17 cellular contexts compared by ENCODE assay signal in the genomic region with DNA sequence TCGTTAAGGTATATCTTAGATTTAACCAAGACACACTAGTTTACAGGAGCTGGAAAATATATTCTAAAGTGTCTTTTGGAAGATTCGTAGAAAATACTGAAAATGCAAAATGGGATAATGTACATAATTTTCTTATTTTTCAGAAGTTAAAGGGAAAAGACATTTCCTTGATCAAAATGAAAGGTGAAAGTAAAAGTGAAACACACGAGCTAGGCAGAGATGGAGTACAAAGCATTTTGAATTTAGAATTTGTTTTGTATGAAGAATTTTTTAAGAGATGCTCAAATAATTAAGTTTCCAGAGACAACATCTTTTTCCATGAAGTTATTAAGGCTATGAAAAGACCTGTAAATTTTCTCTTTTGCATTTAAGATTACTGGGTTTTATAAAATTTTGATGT.
DNase-seq lines count a peak whose midpoint lies in the region; ATAC-seq and TF ChIP-seq lines count a peak whose summit lies in the region.
"Had no signal": no experiment of that assay in that cellular context is flagged by ENCODE, and none has a peak within 500 bp of the region (broad histone marks: within the 10 kb centered on the region; RNA-seq: fewer than 3 reads in every experiment).

No MANE protein-coding gene starts in this region.

- TF ChIP-seq CTCF in IMR-90 (conservative IDR thresholded peaks at IDR 0.05; ENCODE audit: low read depth, low read length) (no peak), OCI-LY3 (IDR thresholded peaks at IDR 0.05; ENCODE audit: low read depth, low read length) (no peak), progenitor cell of endocrine pancreas (IDR thresholded peaks at IDR 0.05; ENCODE audit: unreplicated experiment) (no peak)

- H3K4me2 ChIP-seq in BLaER1 (peak overlapping the region; percentile 41), IMR-90 (ENCODE audit: low read depth, low read length) (peak overlapping the region; percentile 28), OCI-LY3 (ENCODE audit: low read length) (peak overlapping the region; percentile 66)

- peaks cover 3% of the 10 kb centered on the region for H3K4me1 ChIP-seq in BLaER1
- no peaks in the 10 kb centered on the region for H3K4me1 ChIP-seq in IMR-90 (ENCODE audit: control insufficient read depth, insufficient read depth, low read length)
- peaks cover 2% of the 10 kb centered on the region; the same call in 1 of the 2 replicates for H3K4me1 ChIP-seq in OCI-LY3 (ENCODE audit: low read length)

- CTCF ChIA-PET in IMR-90 (lab: Yijun Ruan, JAX): interaction anchor here (1.0 kb wide), 1 partner anchor 9 kb away, joined by 3 read pairs; no protein-coding TSS in a partner anchor
- CTCF ChIA-PET in T-cell (lab: Charles Lee): no interaction called here

- H2BK120ac ChIP-seq in IMR-90 (ENCODE audit: low read depth, low read length): no peak overlapping the region

- no peak overlapping the region for H2AK9ac ChIP-seq in IMR-90 (replicated peaks; ENCODE audit: low read depth, low read length, poor library complexity)

- TF ChIP-seq RAD21 in IMR-90 (IDR thresholded peaks at IDR 0.05; ENCODE audit: low read length): no peak

- H4K5ac ChIP-seq in IMR-90 (ENCODE audit: low read depth, low read length): no peak overlapping the region

- H3K27me3 Mint-ChIP-seq in progenitor cell of endocrine pancreas (no peaks in the 10 kb centered on the region), T-cell (no peaks in the 10 kb centered on the region)

- H3K9me3 Mint-ChIP-seq in progenitor cell of endocrine pancreas (ENCODE audit: low read depth) (peaks cover 4% of the 10 kb centered on the region), T-cell (peaks cover 2 to 7% (median 4%) of the 10 kb centered on the region in 3 donors)

- H3K27ac ChIP-seq in BLaER1 (no peak overlapping the region), IMR-90 (ENCODE audit: insufficient read depth, low read length) (no peak overlapping the region), OCI-LY3 (ENCODE audit: low read length) (no peak overlapping the region)
- H3K27ac ChIP-seq: 22Rv1 had no signal

- no peak overlapping the region for H3K56ac ChIP-seq in IMR-90 (ENCODE audit: extremely low read depth, insufficient read depth, low read length)

- dilution Hi-C loops in IMR-90 (cut with HindIII; ENCODE audit: low sequenced_read_pairs, unreplicated experiment): no loop called here

- no peak overlapping the region for H4K8ac ChIP-seq in IMR-90 (ENCODE audit: low read depth in 2 of 2, low read length in 2 of 2)

- ATAC-seq in IMR-90 (ENCODE audit: low read depth): no peak
- no peak for ATAC-seq in HG03280 (IDR thresholded peaks at IDR 0.05; ENCODE audit: unreplicated experiment)
- ATAC-seq in T-cell (replicated peaks in 1 of 4): no peak
- ATAC-seq: Panc1 had no signal

- H3K36me3 ChIP-seq in BLaER1: no peaks in the 10 kb centered on the region
- no peaks in the 10 kb centered on the region for H3K36me3 ChIP-seq in IMR-90 (ENCODE audit: control insufficient read depth, insufficient read depth, low read length)
- no peaks in the 10 kb centered on the region for H3K36me3 ChIP-seq in OCI-LY3 (replicated peaks; ENCODE audit: low read depth, low read length)

- no peaks in the 10 kb centered on the region for H4K20me1 ChIP-seq in BLaER1
- H4K20me1 ChIP-seq in IMR-90 (ENCODE audit: insufficient read depth, low read length): no peaks in the 10 kb centered on the region
- no peaks in the 10 kb centered on the region for H4K20me1 ChIP-seq in OCI-LY3 (ENCODE audit: insufficient read depth, low read length)

- peaks cover 9% of the 10 kb centered on the region for H3K9me3 ChIP-seq in BLaER1
- H3K9me3 ChIP-seq in IMR-90 (ENCODE audit: control insufficient read depth, insufficient read depth, low read length): no peaks in the 10 kb centered on the region
- H3K9me3 ChIP-seq in OCI-LY3 (ENCODE audit: insufficient read depth, low read length): no peaks in the 10 kb centered on the region

- POLR2A ChIA-PET in IMR-90 (lab: Charles Lee; ENCODE audit: unreplicated experiment): no interaction called here
- POLR2A ChIA-PET in T-cell (lab: Charles Lee): no interaction called here

- no peak overlapping the region for H3K14ac ChIP-seq in IMR-90 (replicated peaks; ENCODE audit: low read depth, low read length)

- DNase-seq in DMS53 (lab: John Stamatoyannopoulos, UW) (peak; percentile 29), DMS53 treated with DMSO at 0.1 percent for 48 hours (lab: John Stamatoyannopoulos, UW; ENCODE audit: unreplicated experiment) (no peak), IMR-90 (no peak), progenitor cell of endocrine pancreas (ENCODE audit: low spot score, unreplicated experiment) (no peak), T-cell (no peak)
- DNase-seq: AML-193, NCI-H1417, NCI-H187, NCI-H446, NCI-H526, SIG-M5, T-helper 1 cell had no signal

- no peak overlapping the region for H2AFZ ChIP-seq in IMR-90 (replicated peaks; ENCODE audit: low read length, poor library complexity)
- peak overlapping the region; percentile 90 for H2AFZ ChIP-seq in OCI-LY3 (ENCODE audit: low read depth, low read length)

- WGBS in IMR-90 (ENCODE audit: extremely low coverage in 2 of 2, insufficient read length in 1 of 2), 2 experiments: no CpG with 5 or more reads among the region's 3 CpGs

- H3K79me2 ChIP-seq in OCI-LY3 (ENCODE audit: low read length): no peaks in the 10 kb centered on the region

- no peak overlapping the region for H3K4ac ChIP-seq in IMR-90 (ENCODE audit: low read depth, low read length)

- no peak overlapping the region for H2BK15ac ChIP-seq in IMR-90 (ENCODE audit: low read depth, low read length)

- no peak overlapping the region for H3K4me3 Mint-ChIP-seq in progenitor cell of endocrine pancreas (ENCODE audit: low read depth)
- no peak overlapping the region for H3K4me3 Mint-ChIP-seq in T-cell

- no peak overlapping the region for H2BK5ac ChIP-seq in IMR-90 (ENCODE audit: low read depth, low read length, poor library complexity, severe bottlenecking)

- no TSS peak for BruUV-seq in IMR-90 (replicated peaks; lab: Mats Ljungman, UMichigan)

- H3K4me1 Mint-ChIP-seq in progenitor cell of endocrine pancreas (ENCODE audit: low read depth) (no peaks in the 10 kb centered on the region), T-cell (no peaks in the 10 kb centered on the region)

- in situ Hi-C loops in IMR-90 (cut with MboI; ENCODE audit: low sequenced_read_pairs): no loop called here

- no peak overlapping the region for H2BK20ac ChIP-seq in IMR-90 (ENCODE audit: low read depth, low read length)

- no peaks in the 10 kb centered on the region for H3K27me3 ChIP-seq in BLaER1
- no peaks in the 10 kb centered on the region for H3K27me3 ChIP-seq in IMR-90 (ENCODE audit: control insufficient read depth, insufficient read depth, low read length)
- H3K27me3 ChIP-seq in OCI-LY3 (ENCODE audit: low read depth, low read length): no peaks in the 10 kb centered on the region

- H3K18ac ChIP-seq in IMR-90 (ENCODE audit: low read depth, low read length): no peak overlapping the region

- no peaks in the 10 kb centered on the region for H3K79me1 ChIP-seq in IMR-90 (ENCODE audit: low read depth in 1 of 2, low read length in 2 of 2)

- TF ChIP-seq POLR2A in IMR-90 (IDR thresholded peaks at IDR 0.05; ENCODE audit: low read depth, low read length): no peak

- H3K23ac ChIP-seq in IMR-90 (ENCODE audit: low read depth, low read length): no peak overlapping the region

- H4K91ac ChIP-seq in IMR-90 (ENCODE audit: insufficient read depth, low read depth, low read length): no peak overlapping the region

- H2AK5ac ChIP-seq in IMR-90 (ENCODE audit: low read depth, low read length): no peak overlapping the region

- H3K9ac ChIP-seq in BLaER1: no peak overlapping the region
- H3K9ac ChIP-seq in IMR-90 (ENCODE audit: low read depth, low read length): no peak overlapping the region
- H3K9ac ChIP-seq in OCI-LY3 (ENCODE audit: low read length): peak overlapping the region; percentile 36

- H3K4me3 ChIP-seq in BLaER1 (no peak overlapping the region; the same call in 1 of the 2 replicates), IMR-90 (ENCODE audit: insufficient read depth, low read depth, low read length) (no peak overlapping the region), OCI-LY3 (ENCODE audit: low read length) (peak overlapping the region; percentile 62)

- H3K9me1 ChIP-seq in IMR-90 (ENCODE audit: insufficient read depth, low read length): no peaks in the 10 kb centered on the region

- H3K27ac Mint-ChIP-seq in progenitor cell of endocrine pancreas: no peak overlapping the region
- H3K27ac Mint-ChIP-seq in T-cell: no peak overlapping the region

- intact Hi-C loops in IMR-90 (cut with micrococcal nuclease): no loop called here

- no peaks in the 10 kb centered on the region for H3K36me3 Mint-ChIP-seq in progenitor cell of endocrine pancreas (ENCODE audit: insufficient read depth)
- no peaks in the 10 kb centered on the region for H3K36me3 Mint-ChIP-seq in T-cell

TF ChIP-seq in IMR-90, 13 proteins besides CTCF, POLR2A, EP300 and RAD21 (continues in another document):
- TF ChIP-seq, protein P1, sequence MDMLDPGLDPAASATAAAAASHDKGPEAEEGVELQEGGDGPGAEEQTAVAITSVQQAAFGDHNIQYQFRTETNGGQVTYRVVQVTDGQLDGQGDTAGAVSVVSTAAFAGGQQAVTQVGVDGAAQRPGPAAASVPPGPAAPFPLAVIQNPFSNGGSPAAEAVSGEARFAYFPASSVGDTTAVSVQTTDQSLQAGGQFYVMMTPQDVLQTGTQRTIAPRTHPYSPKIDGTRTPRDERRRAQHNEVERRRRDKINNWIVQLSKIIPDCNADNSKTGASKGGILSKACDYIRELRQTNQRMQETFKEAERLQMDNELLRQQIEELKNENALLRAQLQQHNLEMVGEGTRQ (IDR thresholded peaks at IDR 0.05; ENCODE audit: low read depth, low read length): no peak
- TF ChIP-seq CEBPB (IDR thresholded peaks at IDR 0.05; ENCODE audit: low read depth, low read length): no peak
- TF ChIP-seq, protein P2, sequence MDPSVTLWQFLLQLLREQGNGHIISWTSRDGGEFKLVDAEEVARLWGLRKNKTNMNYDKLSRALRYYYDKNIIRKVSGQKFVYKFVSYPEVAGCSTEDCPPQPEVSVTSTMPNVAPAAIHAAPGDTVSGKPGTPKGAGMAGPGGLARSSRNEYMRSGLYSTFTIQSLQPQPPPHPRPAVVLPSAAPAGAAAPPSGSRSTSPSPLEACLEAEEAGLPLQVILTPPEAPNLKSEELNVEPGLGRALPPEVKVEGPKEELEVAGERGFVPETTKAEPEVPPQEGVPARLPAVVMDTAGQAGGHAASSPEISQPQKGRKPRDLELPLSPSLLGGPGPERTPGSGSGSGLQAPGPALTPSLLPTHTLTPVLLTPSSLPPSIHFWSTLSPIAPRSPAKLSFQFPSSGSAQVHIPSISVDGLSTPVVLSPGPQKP (IDR thresholded peaks at IDR 0.05; ENCODE audit: borderline replicate concordance, low read depth, low read length): no peak
- TF ChIP-seq CHD1 (IDR thresholded peaks at IDR 0.05; ENCODE audit: low read depth, low read length): no peak
- TF ChIP-seq SMC3 (IDR thresholded peaks at IDR 0.05; ENCODE audit: low read depth, low read length): no peak
- no peak for TF ChIP-seq NFE2L2 (IDR thresholded peaks at IDR 0.05; ENCODE audit: low read depth, low read length)
- TF ChIP-seq RCOR1 (IDR thresholded peaks at IDR 0.05; ENCODE audit: insufficient replicate concordance, low read length): no peak
- TF ChIP-seq MAFK (IDR thresholded peaks at IDR 0.05; ENCODE audit: low read depth, low read length): no peak
- no peak for TF ChIP-seq BHLHE40 (IDR thresholded peaks at IDR 0.05; ENCODE audit: low read depth, low read length)
